In genomic region chr10:44064987-44065787, GRCh38 we compare ENCODE assay signal across 1 cellular context.
TF ChIP-seq lines count a peak whose summit lies in the region.

No MANE protein-coding gene starts in this region.

TF ChIP-seq in H1, 55 proteins besides CTCF, POLR2A, EP300 and RAD21 (continued from another document):
- no peak for TF ChIP-seq RFX5 (IDR thresholded peaks at IDR 0.05; ENCODE audit: borderline replicate concordance, low read depth, low read length)
- TF ChIP-seq EZH2 (IDR thresholded peaks at IDR 0.05; ENCODE audit: low read depth, low read length, severe bottlenecking): no peak
- no peak for TF ChIP-seq TAF7 (optimal IDR thresholded peaks at IDR 0.05; ENCODE audit: borderline replicate concordance, low read depth, low read length)
- no peak for TF ChIP-seq JUN (IDR thresholded peaks at IDR 0.05; ENCODE audit: low read depth, low read length)
- TF ChIP-seq ATF2 (IDR thresholded peaks at IDR 0.05; ENCODE audit: low read length): no peak
- TF ChIP-seq HDAC6 (IDR thresholded peaks at IDR 0.05; ENCODE audit: low read depth, low read length): no peak
- no peak for TF ChIP-seq KDM1A (IDR thresholded peaks at IDR 0.05; ENCODE audit: borderline replicate concordance, low read length)
- no peak for TF ChIP-seq CHD7 (IDR thresholded peaks at IDR 0.05; ENCODE audit: insufficient replicate concordance, low read length)
- no peak for TF ChIP-seq KDM4A (IDR thresholded peaks at IDR 0.05; ENCODE audit: low read depth, low read length, severe bottlenecking)
- TF ChIP-seq TCF12 (IDR thresholded peaks at IDR 0.05; ENCODE audit: low read depth, low read length): no peak
- no peak for TF ChIP-seq BACH1 (IDR thresholded peaks at IDR 0.05; ENCODE audit: low read length)
- TF ChIP-seq TEAD4 (IDR thresholded peaks at IDR 0.05; ENCODE audit: low read depth, low read length): no peak
